Comparison of ENCODE assay signal across 24 cellular contexts in the genomic region with DNA sequence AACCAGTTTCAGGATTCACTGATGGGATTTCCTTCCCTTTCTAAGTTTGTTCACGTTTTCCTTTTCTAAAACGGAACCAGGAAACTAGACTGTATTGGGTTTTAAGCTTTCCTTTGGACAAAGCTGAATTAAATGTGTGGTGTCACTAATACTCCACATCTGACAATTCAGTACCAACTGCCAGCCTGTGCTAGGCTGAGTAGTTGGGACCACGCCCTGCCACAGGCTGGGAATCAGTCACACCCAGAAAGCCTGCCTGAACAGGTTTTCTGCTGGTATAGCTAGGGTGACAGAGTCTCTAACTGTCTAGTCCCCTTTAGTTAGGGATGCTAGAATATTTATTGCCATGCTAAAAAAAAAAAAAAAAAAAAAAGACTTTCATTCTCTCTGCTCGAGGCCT. TPM values are rescaled to one million over a fixed set of nuclear protein-coding genes. Genes with fewer than 3 reads are reported as not detected.
DNase-seq lines count a peak whose midpoint lies in the region; ATAC-seq and TF ChIP-seq lines count a peak whose summit lies in the region.
"Had no signal": no experiment of that assay in that cellular context is flagged by ENCODE, and none has a peak within 500 bp of the region (broad histone marks: within the 10 kb centered on the region; RNA-seq: fewer than 3 reads in every experiment).

No MANE protein-coding gene starts in this region.

- H3K27ac Mint-ChIP-seq in HFFc6: no peak overlapping the region
- H3K27ac Mint-ChIP-seq: activated CD8-positive, alpha-beta T cell treated with anti-CD3 and anti-CD28 coated beads, Interleukin-2, amount 10 ng/mL, durations not matched to agents 7 days and 5 days; activated naive CD8-positive, alpha-beta T cell; activated T-cell treated with anti-CD3 and anti-CD28 coated beads, Interleukin-2, amount 50 U/mL, for 72 hours; GM23338; nephron progenitor cell; stimulated activated effector memory CD8-positive, alpha-beta T cell treated with anti-CD3 and anti-CD28 coated beads, Interleukin-12 subunit alpha, Interleukin-12 subunit beta, amount 100 ng/mL, for 72 hours had no signal

- H3K9me3 ChIP-seq in esophagus squamous epithelium (no peaks in the 10 kb centered on the region), suprapubic skin (no peaks in the 10 kb centered on the region), gastrocnemius medialis (no peaks in the 10 kb centered on the region)

- H3K27me3 Mint-ChIP-seq in HFFc6 (ENCODE audit: insufficient read depth): no peaks in the 10 kb centered on the region; the same call in 1 of the 2 replicates
- H3K27me3 Mint-ChIP-seq: activated naive CD8-positive, alpha-beta T cell had no signal

- no peaks in the 10 kb centered on the region for H3K4me1 Mint-ChIP-seq in HFFc6 (ENCODE audit: low read depth)
- H3K4me1 Mint-ChIP-seq: GM23338; nephron progenitor cell; stimulated activated effector memory CD8-positive, alpha-beta T cell treated with anti-CD3 and anti-CD28 coated beads, Interleukin-12 subunit alpha, Interleukin-12 subunit beta, amount 100 ng/mL, for 72 hours had no signal

- intact Hi-C loops in esophagus squamous epithelium (cut with DNase I) (no loop called here), left ventricle myocardium superior (cut with micrococcal nuclease) (no loop called here), gastrocnemius medialis (cut with DNase I; ENCODE audit: low total_unique reads) (no loop called here)

- H3K36me3 Mint-ChIP-seq in HFFc6 (ENCODE audit: low read depth): peaks cover 23% of the 10 kb centered on the region

- TF ChIP-seq CTCF in esophagus squamous epithelium (IDR thresholded peaks at IDR 0.05) (no peak), suprapubic skin (IDR thresholded peaks at IDR 0.05) (no peak), HFFc6 (IDR thresholded peaks at IDR 0.05) (no peak), gastrocnemius medialis (IDR thresholded peaks at IDR 0.05 in 4 of 5, conservative IDR thresholded peaks at IDR 0.05 in 1 of 5) (no peak)

- TF ChIP-seq POLR2A in esophagus squamous epithelium (IDR thresholded peaks at IDR 0.05): no peak
- TF ChIP-seq POLR2A in suprapubic skin (IDR thresholded peaks at IDR 0.05): no peak
- TF ChIP-seq POLR2A in gastrocnemius medialis (IDR thresholded peaks at IDR 0.05): no peak

- no peaks in the 10 kb centered on the region for H3K9me3 Mint-ChIP-seq in HFFc6
- H3K9me3 Mint-ChIP-seq: activated T-cell treated with anti-CD3 and anti-CD28 coated beads, Interleukin-2, amount 50 U/mL, for 72 hours; GM23338; nephron progenitor cell; stimulated activated effector memory CD8-positive, alpha-beta T cell treated with anti-CD3 and anti-CD28 coated beads, Interleukin-12 subunit alpha, Interleukin-12 subunit beta, amount 100 ng/mL, for 72 hours had no signal

- WGBS in esophagus squamous epithelium, 2 donors: 34% methylated on average over 4 of the region's 4 CpGs
- 29% methylated on average over 4 of the region's 4 CpGs for WGBS in suprapubic skin

- DNase-seq in NCI-H345 (lab: John Stamatoyannopoulos, UW): peak; percentile 6
- DNase-seq in NCI-H345 treated with DMSO at 0.1 percent for 48 hours (lab: John Stamatoyannopoulos, UW; ENCODE audit: unreplicated experiment): no peak
- peak; percentile 5 for DNase-seq in NCI-H526 treated with DMSO at 0.1 percent for 48 hours (lab: John Stamatoyannopoulos, UW)
- no peak for DNase-seq in esophagus squamous epithelium (lab: John Stamatoyannopoulos, UW)
- peak in 1 of 2 donors; percentile 31 for DNase-seq in suprapubic skin (ENCODE audit: low spot score in 2 of 2)
- no peak for DNase-seq in left ventricle myocardium superior
- DNase-seq in HFFc6: no peak
- DNase-seq in gastrocnemius medialis: no peak
- DNase-seq: 8988T; activated CD8-positive, alpha-beta T cell treated with anti-CD3 and anti-CD28 coated beads, Interleukin-2, amount 10 ng/mL, durations not matched to agents 7 days and 5 days; activated T-cell treated with anti-CD3 and anti-CD28 coated beads, Interleukin-2, amount 50 U/mL, for 72 hours; glutamatergic neuron; NCI-H1092 treated with DMSO at 0.1 percent for 48 hours; NCI-H446 treated with DMSO at 0.1 percent for 48 hours; nephron progenitor cell; stimulated activated CD4-positive, alpha-beta T cell treated with anti-CD3 and anti-CD28 coated beads, Interleukin-12 subunit alpha, Interleukin-12 subunit beta, amount 100 ng/mL, for 4 hours; trophoblast cell had no signal

- TF ChIP-seq EP300 in suprapubic skin (IDR thresholded peaks at IDR 0.05): no peak

- in situ Hi-C loops in gastrocnemius medialis (cut with MboI; ENCODE audit: low sequenced_read_pairs in 4 of 4): no loop called here

- no peak for ATAC-seq in left ventricle myocardium superior
- ATAC-seq in gastrocnemius medialis: no peak
- ATAC-seq: activated CD8-positive, alpha-beta T cell treated with anti-CD3 and anti-CD28 coated beads, Interleukin-2, amount 10 ng/mL, durations not matched to agents 7 days and 5 days; activated T-cell treated with anti-CD3 and anti-CD28 coated beads, Interleukin-2, amount 50 U/mL, for 72 hours; GM23338; stimulated activated effector memory CD8-positive, alpha-beta T cell treated with anti-CD3 and anti-CD28 coated beads, Interleukin-12 subunit alpha, Interleukin-12 subunit beta, amount 100 ng/mL, for 72 hours had no signal

- H3K4me1 ChIP-seq in esophagus squamous epithelium (peaks cover 0 to 41% (median 8%) of the 10 kb centered on the region in 3 donors), suprapubic skin (peaks cover 32% of the 10 kb centered on the region), gastrocnemius medialis (no peaks in the 10 kb centered on the region)

- H3K27ac ChIP-seq in esophagus squamous epithelium (peak overlapping the region in 3 of 4 donors; percentile 74 to 89 (median 80)), suprapubic skin (peak overlapping the region; percentile 86), gastrocnemius medialis (no peak overlapping the region)
- H3K27ac ChIP-seq: C4-2B, SK-N-MC had no signal

- H3K4me3 ChIP-seq in esophagus squamous epithelium: no peak overlapping the region
- no peak overlapping the region for H3K4me3 ChIP-seq in suprapubic skin
- no peak overlapping the region for H3K4me3 ChIP-seq in gastrocnemius medialis
- H3K4me3 ChIP-seq: GM23338, lung, SK-N-MC had no signal

- no peak overlapping the region for H3K4me3 Mint-ChIP-seq in HFFc6
- H3K4me3 Mint-ChIP-seq: activated CD8-positive, alpha-beta T cell treated with anti-CD3 and anti-CD28 coated beads, Interleukin-2, amount 10 ng/mL, durations not matched to agents 7 days and 5 days; activated naive CD8-positive, alpha-beta T cell; activated T-cell treated with anti-CD3 and anti-CD28 coated beads, Interleukin-2, amount 50 U/mL, for 72 hours; GM23338; nephron progenitor cell; stimulated activated effector memory CD8-positive, alpha-beta T cell treated with anti-CD3 and anti-CD28 coated beads, Interleukin-12 subunit alpha, Interleukin-12 subunit beta, amount 100 ng/mL, for 72 hours had no signal

- peaks cover 0 to 84% (median 23%) of the 10 kb centered on the region in 3 donors for H3K36me3 ChIP-seq in esophagus squamous epithelium
- peaks cover 70% of the 10 kb centered on the region for H3K36me3 ChIP-seq in suprapubic skin
- H3K36me3 ChIP-seq in gastrocnemius medialis: peaks cover 0 to 58% of the 10 kb centered on the region in 2 donors

- H3K27me3 ChIP-seq in esophagus squamous epithelium (no peaks in the 10 kb centered on the region), suprapubic skin (no peaks in the 10 kb centered on the region), gastrocnemius medialis (no peaks in the 10 kb centered on the region)

RNA-seq across cellular contexts. Expression of a gene that starts 15.6 kb away (rescaled TPM):
- 1 to 10 TPM; 2.0 to 6.2 (median 3.9) TPM for total RNA-seq in esophagus squamous epithelium
- total RNA-seq in suprapubic skin: 10 to 100 TPM in 1 of 4 donors, 1 to 10 TPM in 3; 8.7 to 10.3 (median 9.9) TPM
- 4.4 TPM for total RNA-seq in left ventricle myocardium superior
- 1 to 10 TPM; 5.7 to 8.9 (median 6.3) TPM for total RNA-seq in HFFc6 (2021; fragmentation: NEBNext Ultra II Directional; extraction: Animal tissue kit (Norgen Biotek cat#: 25700))
- total RNA-seq in gastrocnemius medialis: 1 to 10 TPM in 2 of 4 donors, under 1 TPM in 2; 0.24 to 2.5 (median 1.0) TPM

RNA-seq across cellular contexts. Expression of a gene that starts 16.3 kb away (rescaled TPM):
- total RNA-seq in esophagus squamous epithelium (1 to 10 TPM in 1 of 4 donors, under 1 TPM in 2, not detected in 1; 0.38 to 1.1 (median 0.48) TPM), suprapubic skin (1 to 10 TPM; 1.4 to 3.7 (median 1.8) TPM), left ventricle myocardium superior (0.42 TPM), gastrocnemius medialis (not detected)
- total RNA-seq in HFFc6 (2021; fragmentation: NEBNext Ultra II Directional; extraction: Animal tissue kit (Norgen Biotek cat#: 25700)): under 1 TPM in 5 of 6 experiments, not detected in 1; 0.07 to 0.24 (median 0.12) TPM
- total RNA-seq: endothelial cell of umbilical vein had no signal

RNA-seq across cellular contexts. Expression of a gene that starts 50.1 kb away (rescaled TPM):
- total RNA-seq in esophagus squamous epithelium: 10 to 100 TPM; 18.8 to 38.7 (median 25.7) TPM
- 100 to 1,000 TPM in 1 of 4 donors, 10 to 100 TPM in 3; 36.4 to 155 (median 46.6) TPM for total RNA-seq in suprapubic skin
- 54.4 TPM for total RNA-seq in left ventricle myocardium superior
- total RNA-seq in HFFc6 (2021; fragmentation: NEBNext Ultra II Directional; extraction: Animal tissue kit (Norgen Biotek cat#: 25700)): 10 to 100 TPM; 36.0 to 39.7 (median 37.1) TPM
- total RNA-seq in gastrocnemius medialis: 10 to 100 TPM; 36.7 to 45.3 (median 39.7) TPM

Comparison
In these comparisons a context has a peak if more than half of its experiments do, and no peak if none do; other contexts are left out.
1. DNase-seq: peak in NCI-H345 (single experiment) and NCI-H526 treated with DMSO at 0.1 percent for 48 hours (single experiment); none in NCI-H345 treated with DMSO at 0.1 percent for 48 hours (single experiment), esophagus squamous epithelium (single experiment), left ventricle myocardium superior (single experiment), HFFc6 (single experiment) and gastrocnemius medialis (0 of 2).
2. H3K27ac ChIP-seq: peak in esophagus squamous epithelium (3 of 4) and suprapubic skin (single experiment); none in gastrocnemius medialis (0 of 4).